29 cellular contexts compared by ENCODE assay signal in the genomic region with DNA sequence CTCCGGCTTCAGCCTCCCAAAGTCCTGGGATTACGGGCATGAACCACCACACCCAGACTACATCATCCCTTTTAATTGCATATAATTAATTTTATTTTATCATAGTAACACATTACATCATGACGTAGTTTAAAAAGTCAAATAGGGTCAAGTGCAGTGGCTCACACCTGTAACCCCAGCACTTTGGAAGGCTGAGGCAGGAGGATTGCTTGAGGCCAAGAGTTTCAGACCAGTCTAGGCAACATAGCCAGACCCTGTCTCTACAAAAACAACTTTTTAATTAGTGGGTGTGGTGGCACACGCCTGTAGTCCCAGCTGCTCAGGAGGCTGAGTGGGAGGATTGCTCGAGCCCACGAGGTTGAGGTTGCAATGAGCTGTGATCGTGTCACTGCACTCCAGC. TPM values are rescaled to one million over a fixed set of nuclear protein-coding genes. Genes with fewer than 3 reads are reported as not detected.
"Had no signal": no experiment of that assay in that cellular context is flagged by ENCODE, and none has a peak within 500 bp of the region (broad histone marks: within the 10 kb centered on the region; RNA-seq: fewer than 3 reads in every experiment).

No MANE protein-coding gene starts in this region.

- H3K4me3 ChIP-seq: stomach, suprapubic skin, testis, thoracic aorta, thyroid gland, tibial artery, tibial nerve, transverse colon, upper lobe of left lung, upper lobe of right lung, uterus, vagina had no signal

- H3K9me3 Mint-ChIP-seq: stimulated activated effector memory CD8-positive, alpha-beta T cell treated with anti-CD3 and anti-CD28 coated beads, Interleukin-12 subunit alpha, Interleukin-12 subunit beta, amount 100 ng/mL, for 72 hours; stimulated activated memory B cell treated with anti-CD40 and anti-IgM and Interleukin-4, amounts not matched to agents 10 μg/mL and 1 μg/mL and 100 μg/mL, for 72 hours; stimulated activated naive B cell treated with anti-CD40 and anti-IgM and Interleukin-4, amounts not matched to agents 10 μg/mL and 1 μg/mL and 100 μg/mL, for 72 hours; stimulated activated naive CD8-positive, alpha-beta T cell treated with anti-CD3 and anti-CD28 coated beads, Interleukin-15, amount 100 ng/mL, for 72 hours; stimulated activated naive CD8-positive, alpha-beta T cell treated with anti-CD3 and anti-CD28 coated beads, Interleukin-15, Interleukin-2, amounts not matched to agents 100 ng/mL and 50 ng/mL, for 24 hours; type B pancreatic cell had no signal

- H3K4me3 Mint-ChIP-seq: stimulated activated effector memory CD8-positive, alpha-beta T cell treated with anti-CD3 and anti-CD28 coated beads, Interleukin-12 subunit alpha, Interleukin-12 subunit beta, amount 100 ng/mL, for 72 hours; stimulated activated memory B cell treated with anti-CD40 and anti-IgM and Interleukin-4, amounts not matched to agents 10 μg/mL and 1 μg/mL and 100 μg/mL, for 72 hours; stimulated activated naive B cell treated with anti-CD40 and anti-IgM and Interleukin-4, amounts not matched to agents 10 μg/mL and 1 μg/mL and 100 μg/mL, for 72 hours; stimulated activated naive CD8-positive, alpha-beta T cell treated with anti-CD3 and anti-CD28 coated beads, Interleukin-15, amount 100 ng/mL, for 72 hours; stimulated activated naive CD8-positive, alpha-beta T cell treated with anti-CD3 and anti-CD28 coated beads, Interleukin-15, Interleukin-2, amounts not matched to agents 100 ng/mL and 50 ng/mL, for 24 hours; type B pancreatic cell had no signal

- H3K36me3 Mint-ChIP-seq: stimulated activated effector memory CD8-positive, alpha-beta T cell treated with anti-CD3 and anti-CD28 coated beads, Interleukin-12 subunit alpha, Interleukin-12 subunit beta, amount 100 ng/mL, for 72 hours; stimulated activated memory B cell treated with anti-CD40 and anti-IgM and Interleukin-4, amounts not matched to agents 10 μg/mL and 1 μg/mL and 100 μg/mL, for 72 hours; stimulated activated naive B cell treated with anti-CD40 and anti-IgM and Interleukin-4, amounts not matched to agents 10 μg/mL and 1 μg/mL and 100 μg/mL, for 72 hours; type B pancreatic cell had no signal

- H3K27ac Mint-ChIP-seq: stimulated activated effector memory CD8-positive, alpha-beta T cell treated with anti-CD3 and anti-CD28 coated beads, Interleukin-12 subunit alpha, Interleukin-12 subunit beta, amount 100 ng/mL, for 72 hours; stimulated activated memory B cell treated with anti-CD40 and anti-IgM and Interleukin-4, amounts not matched to agents 10 μg/mL and 1 μg/mL and 100 μg/mL, for 72 hours; stimulated activated naive B cell treated with anti-CD40 and anti-IgM and Interleukin-4, amounts not matched to agents 10 μg/mL and 1 μg/mL and 100 μg/mL, for 72 hours; stimulated activated naive CD8-positive, alpha-beta T cell treated with anti-CD3 and anti-CD28 coated beads, Interleukin-15, Interleukin-2, amounts not matched to agents 100 ng/mL and 50 ng/mL, for 24 hours; type B pancreatic cell had no signal

- H3K9me3 ChIP-seq: stomach, suprapubic skin, testis, thoracic aorta, thyroid gland, tibial artery, tibial nerve, transverse colon, upper lobe of left lung, upper lobe of right lung, uterus, vagina had no signal

- FAIRE-seq: urothelium cell line had no signal

- H3K27ac ChIP-seq: stomach, suprapubic skin, testis, thoracic aorta, thyroid gland, tibial artery, tibial nerve, transverse colon, upper lobe of left lung, upper lobe of right lung, uterus, vagina had no signal

- H3K27me3 Mint-ChIP-seq: stimulated activated naive B cell treated with anti-CD40 and anti-IgM and Interleukin-4, amounts not matched to agents 10 μg/mL and 1 μg/mL and 100 μg/mL, for 72 hours had no signal

- DNase-seq: stimulated activated CD4-positive, alpha-beta T cell treated with anti-CD3 and anti-CD28 coated beads, Interleukin-2, amount 100 ng/mL, for 48 hours; stimulated activated CD4-positive, alpha-beta T cell treated with anti-CD3 and anti-CD28 coated beads, Interleukin-4, amount 100 ng/mL, for 1 hour; stimulated activated CD4-positive, alpha-beta T cell treated with anti-CD3 and anti-CD28 coated beads, Interleukin-4, amount 100 ng/mL, for 24 hours; stimulated activated CD4-positive, alpha-beta T cell treated with anti-CD3 and anti-CD28 coated beads, Interleukin-4, amount 100 ng/mL, for 4 hours; stimulated activated CD8-positive, alpha-beta memory T cell treated with anti-CD3 and anti-CD28 coated beads, Interleukin-4, amount 100 ng/mL, for 48 hours; stimulated activated naive B cell treated with anti-CD40 and anti-IgM and Interleukin-4, amounts not matched to agents 10 μg/mL and 1 μg/mL and 100 μg/mL, for 72 hours; stimulated activated naive CD4-positive, alpha-beta T cell; stimulated activated naive CD4-positive, alpha-beta T cell treated with Interleukin-2 at 50 U/mL for 16 hours; stimulated activated naive CD8-positive, alpha-beta T cell treated with anti-CD3 and anti-CD28 coated beads, Interleukin-15, amount 100 ng/mL, for 72 hours; stimulated activated naive CD8-positive, alpha-beta T cell treated with anti-CD3 and anti-CD28 coated beads, Interleukin-15, Interleukin-2, amounts not matched to agents 100 U/mL and 50 U/mL, for 24 hours; stomach; substantia nigra; testis; thyroid gland; tibial artery; transverse colon; trophoblast cell; upper lobe of left lung; upper lobe of right lung; uterus had no signal

- ATAC-seq: stimulated activated effector memory CD8-positive, alpha-beta T cell treated with anti-CD3 and anti-CD28 coated beads, Interleukin-12 subunit alpha, Interleukin-12 subunit beta, amount 100 ng/mL, for 72 hours; stimulated activated memory B cell treated with anti-CD40 and anti-IgM and Interleukin-4, amounts not matched to agents 10 μg/mL and 1 μg/mL and 100 μg/mL, for 72 hours; stimulated activated naive B cell treated with anti-CD40 and anti-IgM and Interleukin-4, amounts not matched to agents 10 μg/mL and 1 μg/mL and 100 μg/mL, for 72 hours; stimulated activated naive CD8-positive, alpha-beta T cell treated with anti-CD3 and anti-CD28 coated beads, Interleukin-15, amount 100 ng/mL, for 72 hours; stimulated activated naive CD8-positive, alpha-beta T cell treated with anti-CD3 and anti-CD28 coated beads, Interleukin-15, Interleukin-2, amounts not matched to agents 100 U/mL and 50 U/mL, for 24 hours; upper lobe of right lung had no signal

- H3K27me3 ChIP-seq: stomach, testis, thyroid gland, tibial nerve, transverse colon, upper lobe of left lung, upper lobe of right lung, uterus, vagina had no signal

- H3K4me1 Mint-ChIP-seq: stimulated activated effector memory CD8-positive, alpha-beta T cell treated with anti-CD3 and anti-CD28 coated beads, Interleukin-12 subunit alpha, Interleukin-12 subunit beta, amount 100 ng/mL, for 72 hours had no signal

- H3K36me3 ChIP-seq: stomach, suprapubic skin, thoracic aorta, thyroid gland, tibial artery, tibial nerve, transverse colon, upper lobe of left lung, upper lobe of right lung, uterus, vagina had no signal

RNA-seq across cellular contexts. Expression of gene EFNA3, which starts 20.7 kb away (rescaled TPM):
- total RNA-seq: stomach had no signal
